In the genomic region with DNA sequence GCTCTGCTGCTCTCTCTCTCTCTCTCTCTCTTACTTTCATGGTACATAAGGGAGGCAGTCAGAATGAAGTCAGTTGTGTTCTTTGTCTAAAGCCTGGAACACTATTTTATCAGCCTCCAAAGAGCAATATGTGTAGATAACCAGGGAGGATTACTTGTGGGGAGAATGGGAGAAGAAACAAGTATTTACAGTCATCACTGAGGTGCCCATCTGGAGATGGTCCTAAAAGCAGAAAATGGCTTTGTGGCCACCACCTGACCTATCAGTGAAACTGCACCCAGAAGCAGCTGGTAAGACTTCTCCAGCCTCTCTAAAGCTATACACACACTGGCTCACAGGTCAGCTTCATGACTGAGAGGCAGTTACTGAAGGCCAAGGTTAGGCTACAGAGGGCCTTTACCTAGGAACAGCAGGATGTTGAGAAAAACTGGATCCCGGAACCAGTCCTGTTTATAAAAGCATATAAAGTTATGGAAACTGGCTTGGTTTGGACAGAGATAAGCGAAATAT, we compare ENCODE assay signal across 8 cellular contexts.
DNase-seq lines count a peak whose midpoint lies in the region; ATAC-seq and TF ChIP-seq lines count a peak whose summit lies in the region.

No MANE protein-coding gene starts in this region.

- H3K36me3 ChIP-seq in SK-N-MC (ENCODE audit: insufficient read depth, low read length) (no peaks in the 10 kb centered on the region), rectal smooth muscle tissue (ENCODE audit: control insufficient read depth, insufficient read depth, low read length) (no peaks in the 10 kb centered on the region)

- no peaks in the 10 kb centered on the region for H3K27me3 ChIP-seq in rectal smooth muscle tissue (ENCODE audit: control insufficient read depth, insufficient read depth, low read length)

- ATAC-seq in GM21367 (IDR thresholded peaks at IDR 0.05; ENCODE audit: unreplicated experiment) (peak; percentile 82), HG03571 (IDR thresholded peaks at IDR 0.05; ENCODE audit: unreplicated experiment) (peak; percentile 59)

- peaks cover 33% of the 10 kb centered on the region for H3K4me1 ChIP-seq in rectal smooth muscle tissue (ENCODE audit: control insufficient read depth, insufficient read depth, low read length)

- H3K9ac ChIP-seq in SK-N-MC (ENCODE audit: insufficient read length), result no peak overlapping the region
- H3K9ac ChIP-seq in rectal smooth muscle tissue (ENCODE audit: low read length), result no peak overlapping the region

- TF ChIP-seq CTCF in fibroblast of villous mesenchyme (IDR thresholded peaks at IDR 0.05; ENCODE audit: insufficient read depth, low read depth, low read length), result peak; percentile 54

- DNase-seq in ELF-1 (ENCODE audit: low read depth, low spot score), result peak; percentile 32
- DNase-seq in SK-N-MC (ENCODE audit: low read depth, low spot score), result no peak
- peak; percentile 88 for DNase-seq in fibroblast of villous mesenchyme (ENCODE audit: low read depth)
- DNase-seq in KG1 (lab: John Stamatoyannopoulos, UW), result no peak
- DNase-seq in NCI-H1105 treated with DMSO at 0.1 percent for 48 hours (lab: John Stamatoyannopoulos, UW), result no peak

- H3K27ac ChIP-seq in SK-N-MC, result peak overlapping the region; percentile 66
- H3K27ac ChIP-seq in rectal smooth muscle tissue (ENCODE audit: low read depth, low read length), result peak overlapping the region; percentile 26

- H3K4me3 ChIP-seq in SK-N-MC (no peak overlapping the region), fibroblast of villous mesenchyme (ENCODE audit: low read depth, low read length) (no peak overlapping the region), rectal smooth muscle tissue (ENCODE audit: low read length) (no peak overlapping the region)

- no peaks in the 10 kb centered on the region for H3K9me3 ChIP-seq in SK-N-MC (ENCODE audit: low read depth, low read length)

Comparison
In these comparisons a context has a peak if more than half of its experiments do, and no peak if none do; other contexts are left out.
1. DNase-seq: peak in ELF-1 (single experiment) and fibroblast of villous mesenchyme (single experiment); none in SK-N-MC (single experiment), KG1 (single experiment) and NCI-H1105 treated with DMSO at 0.1 percent for 48 hours (single experiment).